In the genomic region with DNA sequence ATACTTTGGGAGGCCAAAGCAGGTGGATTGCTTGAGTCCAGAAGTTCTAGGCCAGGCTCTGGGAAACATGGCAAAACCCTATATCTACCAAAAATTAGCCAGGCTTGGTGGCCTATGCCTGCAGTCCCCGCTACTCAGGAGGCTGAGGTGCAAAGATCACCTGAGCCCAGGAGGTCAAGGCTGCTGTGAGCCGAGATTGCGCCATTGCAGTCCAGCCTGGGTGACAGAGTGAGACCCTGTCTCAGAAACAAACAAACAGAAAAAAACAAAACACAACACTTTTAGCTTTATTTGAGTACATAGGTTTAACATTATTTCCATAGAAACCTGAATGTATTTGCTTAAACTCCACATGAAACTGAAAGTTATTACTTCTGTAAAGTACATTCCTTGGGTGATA, we compare ENCODE assay signal across 1 cellular context.
TF ChIP-seq lines count a peak whose summit lies in the region.

No MANE protein-coding gene starts in this region.

TF ChIP-seq in HepG2, 621 proteins besides CTCF, POLR2A, EP300 and RAD21 (continued from another document and continues in another):
- TF ChIP-seq, protein P1, sequence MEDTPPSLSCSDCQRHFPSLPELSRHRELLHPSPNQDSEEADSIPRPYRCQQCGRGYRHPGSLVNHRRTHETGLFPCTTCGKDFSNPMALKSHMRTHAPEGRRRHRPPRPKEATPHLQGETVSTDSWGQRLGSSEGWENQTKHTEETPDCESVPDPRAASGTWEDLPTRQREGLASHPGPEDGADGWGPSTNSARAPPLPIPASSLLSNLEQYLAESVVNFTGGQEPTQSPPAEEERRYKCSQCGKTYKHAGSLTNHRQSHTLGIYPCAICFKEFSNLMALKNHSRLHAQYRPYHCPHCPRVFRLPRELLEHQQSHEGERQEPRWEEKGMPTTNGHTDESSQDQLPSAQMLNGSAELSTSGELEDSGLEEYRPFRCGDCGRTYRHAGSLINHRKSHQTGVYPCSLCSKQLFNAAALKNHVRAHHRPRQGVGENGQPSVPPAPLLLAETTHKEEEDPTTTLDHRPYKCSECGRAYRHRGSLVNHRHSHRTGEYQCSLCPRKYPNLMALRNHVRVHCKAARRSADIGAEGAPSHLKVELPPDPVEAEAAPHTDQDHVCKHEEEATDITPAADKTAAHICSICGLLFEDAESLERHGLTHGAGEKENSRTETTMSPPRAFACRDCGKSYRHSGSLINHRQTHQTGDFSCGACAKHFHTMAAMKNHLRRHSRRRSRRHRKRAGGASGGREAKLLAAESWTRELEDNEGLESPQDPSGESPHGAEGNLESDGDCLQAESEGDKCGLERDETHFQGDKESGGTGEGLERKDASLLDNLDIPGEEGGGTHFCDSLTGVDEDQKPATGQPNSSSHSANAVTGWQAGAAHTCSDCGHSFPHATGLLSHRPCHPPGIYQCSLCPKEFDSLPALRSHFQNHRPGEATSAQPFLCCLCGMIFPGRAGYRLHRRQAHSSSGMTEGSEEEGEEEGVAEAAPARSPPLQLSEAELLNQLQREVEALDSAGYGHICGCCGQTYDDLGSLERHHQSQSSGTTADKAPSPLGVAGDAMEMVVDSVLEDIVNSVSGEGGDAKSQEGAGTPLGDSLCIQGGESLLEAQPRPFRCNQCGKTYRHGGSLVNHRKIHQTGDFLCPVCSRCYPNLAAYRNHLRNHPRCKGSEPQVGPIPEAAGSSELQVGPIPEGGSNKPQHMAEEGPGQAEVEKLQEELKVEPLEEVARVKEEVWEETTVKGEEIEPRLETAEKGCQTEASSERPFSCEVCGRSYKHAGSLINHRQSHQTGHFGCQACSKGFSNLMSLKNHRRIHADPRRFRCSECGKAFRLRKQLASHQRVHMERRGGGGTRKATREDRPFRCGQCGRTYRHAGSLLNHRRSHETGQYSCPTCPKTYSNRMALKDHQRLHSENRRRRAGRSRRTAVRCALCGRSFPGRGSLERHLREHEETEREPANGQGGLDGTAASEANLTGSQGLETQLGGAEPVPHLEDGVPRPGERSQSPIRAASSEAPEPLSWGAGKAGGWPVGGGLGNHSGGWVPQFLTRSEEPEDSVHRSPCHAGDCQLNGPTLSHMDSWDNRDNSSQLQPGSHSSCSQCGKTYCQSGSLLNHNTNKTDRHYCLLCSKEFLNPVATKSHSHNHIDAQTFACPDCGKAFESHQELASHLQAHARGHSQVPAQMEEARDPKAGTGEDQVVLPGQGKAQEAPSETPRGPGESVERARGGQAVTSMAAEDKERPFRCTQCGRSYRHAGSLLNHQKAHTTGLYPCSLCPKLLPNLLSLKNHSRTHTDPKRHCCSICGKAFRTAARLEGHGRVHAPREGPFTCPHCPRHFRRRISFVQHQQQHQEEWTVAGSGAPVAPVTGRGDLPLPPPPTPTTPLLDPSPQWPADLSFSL (CRISPR knock-in tag; IDR thresholded peaks at IDR 0.05) = no peak
- TF ChIP-seq MED1 (CRISPR knock-in tag; IDR thresholded peaks at IDR 0.05) (no peak), RXRA (CRISPR knock-in tag; IDR thresholded peaks at IDR 0.05) (peak; percentile 56; the same call in 1 of the 2 replicates), REL (CRISPR knock-in tag; conservative IDR thresholded peaks at IDR 0.05) (no peak), CENPX (CRISPR knock-in tag; IDR thresholded peaks at IDR 0.05) (no peak), CEBPB (IDR thresholded peaks at IDR 0.05; ENCODE audit: borderline replicate concordance, low read depth, low read length) (peak; percentile 81), PAXIP1 (CRISPR knock-in tag; conservative IDR thresholded peaks at IDR 0.05) (0 out of 2 replicates have a peak, but pooled peaks have one; percentile 19), ZGPAT (CRISPR knock-in tag; IDR thresholded peaks at IDR 0.05) (no peak), FOXP1 (IDR thresholded peaks at IDR 0.05) (no peak), FOXP1 (CRISPR knock-in tag; IDR thresholded peaks at IDR 0.05) (peak; percentile 87), THRA (CRISPR knock-in tag; IDR thresholded peaks at IDR 0.05; ENCODE audit: borderline replicate concordance) (peak; percentile 38; the same call in 1 of the 2 replicates), ZFP82 (CRISPR knock-in tag; IDR thresholded peaks at IDR 0.05; ENCODE audit: borderline replicate concordance) (no peak), SATB2 (CRISPR knock-in tag; IDR thresholded peaks at IDR 0.05) (no peak), HOXA3 (CRISPR knock-in tag; IDR thresholded peaks at IDR 0.05) (peak; percentile 36; the same call in 1 of the 2 replicates), AKNA (CRISPR knock-in tag; IDR thresholded peaks at IDR 0.05; ENCODE audit: borderline replicate concordance) (no peak), HNF4G (IDR thresholded peaks at IDR 0.05; ENCODE audit: borderline replicate concordance, low read depth, low read length) (0 out of 2 replicates have a peak, but pooled peaks have one; percentile 14), HNF4G (CRISPR knock-in tag; IDR thresholded peaks at IDR 0.05; ENCODE audit: borderline replicate concordance, low read depth) (no peak), DMAP1 (CRISPR knock-in tag; IDR thresholded peaks at IDR 0.05) (no peak), FOSL2 (CRISPR knock-in tag; IDR thresholded peaks at IDR 0.05) (0 out of 2 replicates have a peak, but pooled peaks have one; percentile 17), ZNF296 (CRISPR knock-in tag; conservative IDR thresholded peaks at IDR 0.05) (no peak), FLYWCH1 (CRISPR knock-in tag; IDR thresholded peaks at IDR 0.05) (no peak), SPEN (CRISPR knock-in tag; IDR thresholded peaks at IDR 0.05; ENCODE audit: low read depth) (no peak), ZNF775 (CRISPR knock-in tag; IDR thresholded peaks at IDR 0.05; ENCODE audit: borderline replicate concordance) (no peak)
- TF ChIP-seq, protein P2, sequence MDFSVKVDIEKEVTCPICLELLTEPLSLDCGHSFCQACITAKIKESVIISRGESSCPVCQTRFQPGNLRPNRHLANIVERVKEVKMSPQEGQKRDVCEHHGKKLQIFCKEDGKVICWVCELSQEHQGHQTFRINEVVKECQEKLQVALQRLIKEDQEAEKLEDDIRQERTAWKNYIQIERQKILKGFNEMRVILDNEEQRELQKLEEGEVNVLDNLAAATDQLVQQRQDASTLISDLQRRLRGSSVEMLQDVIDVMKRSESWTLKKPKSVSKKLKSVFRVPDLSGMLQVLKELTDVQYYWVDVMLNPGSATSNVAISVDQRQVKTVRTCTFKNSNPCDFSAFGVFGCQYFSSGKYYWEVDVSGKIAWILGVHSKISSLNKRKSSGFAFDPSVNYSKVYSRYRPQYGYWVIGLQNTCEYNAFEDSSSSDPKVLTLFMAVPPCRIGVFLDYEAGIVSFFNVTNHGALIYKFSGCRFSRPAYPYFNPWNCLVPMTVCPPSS (IDR thresholded peaks at IDR 0.05) = no peak
- TF ChIP-seq, protein P3, sequence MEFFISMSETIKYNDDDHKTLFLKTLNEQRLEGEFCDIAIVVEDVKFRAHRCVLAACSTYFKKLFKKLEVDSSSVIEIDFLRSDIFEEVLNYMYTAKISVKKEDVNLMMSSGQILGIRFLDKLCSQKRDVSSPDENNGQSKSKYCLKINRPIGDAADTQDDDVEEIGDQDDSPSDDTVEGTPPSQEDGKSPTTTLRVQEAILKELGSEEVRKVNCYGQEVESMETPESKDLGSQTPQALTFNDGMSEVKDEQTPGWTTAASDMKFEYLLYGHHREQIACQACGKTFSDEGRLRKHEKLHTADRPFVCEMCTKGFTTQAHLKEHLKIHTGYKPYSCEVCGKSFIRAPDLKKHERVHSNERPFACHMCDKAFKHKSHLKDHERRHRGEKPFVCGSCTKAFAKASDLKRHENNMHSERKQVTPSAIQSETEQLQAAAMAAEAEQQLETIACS (CRISPR knock-in tag; IDR thresholded peaks at IDR 0.05) = no peak
- TF ChIP-seq, protein P4, sequence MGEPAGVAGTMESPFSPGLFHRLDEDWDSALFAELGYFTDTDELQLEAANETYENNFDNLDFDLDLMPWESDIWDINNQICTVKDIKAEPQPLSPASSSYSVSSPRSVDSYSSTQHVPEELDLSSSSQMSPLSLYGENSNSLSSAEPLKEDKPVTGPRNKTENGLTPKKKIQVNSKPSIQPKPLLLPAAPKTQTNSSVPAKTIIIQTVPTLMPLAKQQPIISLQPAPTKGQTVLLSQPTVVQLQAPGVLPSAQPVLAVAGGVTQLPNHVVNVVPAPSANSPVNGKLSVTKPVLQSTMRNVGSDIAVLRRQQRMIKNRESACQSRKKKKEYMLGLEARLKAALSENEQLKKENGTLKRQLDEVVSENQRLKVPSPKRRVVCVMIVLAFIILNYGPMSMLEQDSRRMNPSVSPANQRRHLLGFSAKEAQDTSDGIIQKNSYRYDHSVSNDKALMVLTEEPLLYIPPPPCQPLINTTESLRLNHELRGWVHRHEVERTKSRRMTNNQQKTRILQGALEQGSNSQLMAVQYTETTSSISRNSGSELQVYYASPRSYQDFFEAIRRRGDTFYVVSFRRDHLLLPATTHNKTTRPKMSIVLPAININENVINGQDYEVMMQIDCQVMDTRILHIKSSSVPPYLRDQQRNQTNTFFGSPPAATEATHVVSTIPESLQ (CRISPR knock-in tag; conservative IDR thresholded peaks at IDR 0.05) = no peak
- TF ChIP-seq, protein P5, sequence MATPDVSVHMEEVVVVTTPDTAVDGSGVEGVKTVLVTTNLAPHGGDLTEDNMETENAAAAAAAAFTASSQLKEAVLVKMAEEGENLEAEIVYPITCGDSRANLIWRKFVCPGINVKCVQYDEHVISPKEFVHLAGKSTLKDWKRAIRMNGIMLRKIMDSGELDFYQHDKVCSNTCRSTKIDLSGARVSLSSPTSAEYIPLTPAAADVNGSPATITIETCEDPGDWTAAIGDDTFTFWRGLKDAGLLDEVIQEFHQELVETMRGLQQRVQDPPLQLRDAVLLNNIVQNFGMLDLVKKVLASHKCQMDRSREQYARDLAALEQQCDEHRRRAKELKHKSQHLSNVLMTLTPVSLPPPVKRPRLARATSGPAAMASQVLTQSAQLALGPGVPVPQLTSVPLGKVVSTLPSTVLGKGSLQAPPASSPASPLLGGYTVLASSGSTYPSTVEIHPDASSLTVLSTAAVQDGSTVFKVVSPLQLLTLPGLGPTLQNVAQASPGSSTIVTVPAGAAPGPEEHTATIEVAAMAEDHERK (CRISPR knock-in tag; IDR thresholded peaks at IDR 0.05; ENCODE audit: low read depth) = no peak
